ENCODE assay signal across 7 cellular contexts in genomic region chr6:136250686-136251008, GRCh38. TPM values are rescaled to one million over a fixed set of nuclear protein-coding genes. Genes with fewer than 3 reads are reported as not detected.
A peak's percentile ranks its signal among the peaks of the same experiment; 100 is the strongest.
DNase-seq lines count a peak whose midpoint lies in the region; ATAC-seq and TF ChIP-seq lines count a peak whose summit lies in the region.

No MANE protein-coding gene starts in this region.

- TF ChIP-seq CTCF in SK-N-SH (IDR thresholded peaks at IDR 0.05) (no peak), foreskin fibroblast (IDR thresholded peaks at IDR 0.05; ENCODE audit: low read depth, low read length) (no peak)

- CTCF ChIA-PET in SK-N-SH (lab: Yijun Ruan, JAX), result interaction anchor here (0.6 to 2.5 kb wide), 10 partner anchors 9 to 728 kb away, joined by 3 to 11 read pairs (median 4); partner anchors contain the start of gene MAP7

- peak overlapping the region; percentile 87 for H3K4me2 ChIP-seq in SK-N-SH

- no peaks in the 10 kb centered on the region for H3K9me2 ChIP-seq in SK-N-SH

- intact Hi-C loops in sciatic nerve (cut with DNase I), result no loop called here

- H3K9ac ChIP-seq in SK-N-SH, result peak overlapping the region; percentile 66

- H3K27ac ChIP-seq in SK-N-SH (ENCODE audit: low read depth in 2 of 2, low read length in 1 of 2), result peak overlapping the region; percentile 59 to 66

- H3K4me3 ChIP-seq in SK-N-SH (ENCODE audit: low read depth in 2 of 2, low read length in 1 of 2) (peak overlapping the region; percentile 77 to 98), foreskin fibroblast (ENCODE audit: low read depth in 1 of 2, low read length in 2 of 2) (peak overlapping the region; percentile 93 to 94)

- no peak for TF ChIP-seq EP300 in SK-N-SH (IDR thresholded peaks at IDR 0.05; ENCODE audit: borderline replicate concordance in 1 of 2, low read depth in 1 of 2, low read length in 1 of 2)

- H3K9me3 ChIP-seq in SK-N-SH, result no peaks in the 10 kb centered on the region

- no peaks in the 10 kb centered on the region for H4K20me1 ChIP-seq in SK-N-SH (ENCODE audit: insufficient read depth)

- 2% methylated on average over 8 of the region's 8 CpGs for WGBS in SK-N-SH (ENCODE audit: low lambda C conversion rate)

- DNase-seq in SK-N-SH (no peak), foreskin fibroblast (no peak), sciatic nerve (ENCODE audit: low spot score) (no peak), NCI-H2107 (lab: John Stamatoyannopoulos, UW) (no peak), LoVo (ENCODE audit: low spot score) (no peak)

- peaks cover 42% of the 10 kb centered on the region for H3F3A ChIP-seq in SK-N-SH (replicated peaks; ENCODE audit: insufficient read depth)

- ATAC-seq in GM18867 (IDR thresholded peaks at IDR 0.05; ENCODE audit: unreplicated experiment), result peak; percentile 15
- ATAC-seq in HG02678 (IDR thresholded peaks at IDR 0.05; ENCODE audit: unreplicated experiment), result peak; percentile 11
- ATAC-seq in sciatic nerve, result peak; percentile 18

- H3K36me3 ChIP-seq in SK-N-SH (replicated peaks in 1 of 2; ENCODE audit: control insufficient read depth in 1 of 2, insufficient read depth in 2 of 2, low read length in 1 of 2), result peaks cover 0 to 17% of the 10 kb centered on the region in 2 experiments

- POLR2A ChIA-PET in SK-N-SH (lab: Yijun Ruan, JAX), result interaction anchor here (1.3 to 2.2 kb wide), 2 partner anchors 38 to 39 kb away, joined by 4 to 8 read pairs; partner anchors contain the start of gene BCLAF1

- peaks cover 31% of the 10 kb centered on the region; the same call in 1 of the 2 replicates for H3K79me2 ChIP-seq in SK-N-SH (ENCODE audit: insufficient read depth)

- TF ChIP-seq RAD21 in SK-N-SH (IDR thresholded peaks at IDR 0.05; ENCODE audit: low read length), result no peak

- no peaks in the 10 kb centered on the region for H3K27me3 ChIP-seq in SK-N-SH (ENCODE audit: insufficient read depth)

- peaks cover 0 to 21% of the 10 kb centered on the region in 2 experiments; a peak in 2 of 4 replicates for H3K4me1 ChIP-seq in SK-N-SH (ENCODE audit: control insufficient read depth in 1 of 2, insufficient read depth in 2 of 2, low read depth in 1 of 2, low read length in 1 of 2)

- peak overlapping the region; percentile 82; the same call in 1 of the 2 replicates for H2AFZ ChIP-seq in SK-N-SH (ENCODE audit: low read depth)

TF ChIP-seq in SK-N-SH, 30 proteins besides CTCF, POLR2A, EP300 and RAD21:
- no peak for TF ChIP-seq MAX (IDR thresholded peaks at IDR 0.05; ENCODE audit: low read depth)
- TF ChIP-seq JUND (IDR thresholded peaks at IDR 0.05), result no peak
- no peak for TF ChIP-seq CHD2 (IDR thresholded peaks at IDR 0.05; ENCODE audit: low read length, partially characterized antibody)
- no peak for TF ChIP-seq FOXM1 (IDR thresholded peaks at IDR 0.05; ENCODE audit: low read depth)
- TF ChIP-seq MXI1 (IDR thresholded peaks at IDR 0.05; ENCODE audit: low read depth, low read length), result no peak
- TF ChIP-seq IRF3 (IDR thresholded peaks at IDR 0.05; ENCODE audit: low read depth, low read length), result no peak
- TF ChIP-seq ZBTB33 (IDR thresholded peaks at IDR 0.05; ENCODE audit: borderline replicate concordance, low read depth), result no peak
- no peak for TF ChIP-seq USF1 (IDR thresholded peaks at IDR 0.05; ENCODE audit: borderline replicate concordance, low read depth)
- TF ChIP-seq FOSL2 (IDR thresholded peaks at IDR 0.05; ENCODE audit: borderline replicate concordance, low read depth), result no peak
- TF ChIP-seq TEAD4 (IDR thresholded peaks at IDR 0.05; ENCODE audit: borderline replicate concordance, insufficient read depth), result no peak
- no peak for TF ChIP-seq RCOR1 (IDR thresholded peaks at IDR 0.05; ENCODE audit: low read length)
- no peak for TF ChIP-seq GABPA (IDR thresholded peaks at IDR 0.05; ENCODE audit: low read depth)
- TF ChIP-seq NRF1 (IDR thresholded peaks at IDR 0.05; ENCODE audit: low read depth, low read length), result no peak

RNA-seq across cellular contexts. Expression of gene MTFR2, which starts 0.5 kb away (rescaled TPM):
- 7.4 and 9.2 TPM in 2 replicates for polyA plus RNA-seq in SK-N-SH (2012; rRNA removed)
- polyA plus RNA-seq in SK-N-SH (2012; cell fraction: cytosol; rRNA removed), result 5.7 and 6.9 TPM in 2 replicates
- 3.6 and 4.0 TPM in 2 replicates for polyA plus RNA-seq in SK-N-SH (2012; cell fraction: nucleus; rRNA removed)
- 0.80 TPM for total RNA-seq in sciatic nerve

RNA-seq across cellular contexts. Expression of gene BCLAF1, which starts 39.0 kb away (rescaled TPM):
- polyA plus RNA-seq in SK-N-SH (2012; rRNA removed), result 21.9 and 30.4 TPM in 2 replicates
- polyA plus RNA-seq in SK-N-SH (2012; cell fraction: cytosol; rRNA removed), result 26.2 and 32.4 TPM in 2 replicates
- polyA plus RNA-seq in SK-N-SH (2012; cell fraction: nucleus; rRNA removed), result 18.2 and 47.2 TPM in 2 replicates
- total RNA-seq in sciatic nerve, result 167 TPM
